Comparison of ENCODE assay signal across 26 cellular contexts in genomic region chr6:112984899-112985298, GRCh38.
"Had no signal": no experiment of that assay in that cellular context is flagged by ENCODE, and none has a peak within 500 bp of the region (broad histone marks: within the 10 kb centered on the region; RNA-seq: fewer than 3 reads in every experiment).

No MANE protein-coding gene starts in this region.

- H3K27me3 ChIP-seq: esophagus squamous epithelium, right atrium auricular region, suprapubic skin, transverse colon, vagina had no signal

- H3K4me2 ChIP-seq: smooth muscle cell had no signal

- H3K9me3 ChIP-seq: esophagus squamous epithelium, prostate gland, right atrium auricular region, suprapubic skin, transverse colon, vagina had no signal

- H3K4me3 Mint-ChIP-seq: effector memory CD8-positive, alpha-beta T cell; memory B cell; mesothelial cell of epicardium; naive thymus-derived CD4-positive, alpha-beta T cell; nephron progenitor cell; stimulated activated naive CD8-positive, alpha-beta T cell treated with anti-CD3 and anti-CD28 coated beads, Interleukin-15, amount 100 ng/mL, for 72 hours had no signal

- H3K4me1 ChIP-seq: esophagus squamous epithelium, prostate gland, suprapubic skin had no signal

- FAIRE-seq: frontal cortex, kidney had no signal

- H3K4me1 Mint-ChIP-seq: memory B cell; naive thymus-derived CD4-positive, alpha-beta T cell; stimulated activated naive CD8-positive, alpha-beta T cell treated with anti-CD3 and anti-CD28 coated beads, Interleukin-15, amount 100 ng/mL, for 72 hours had no signal

- H3K27me3 Mint-ChIP-seq: effector memory CD8-positive, alpha-beta T cell; memory B cell; naive thymus-derived CD4-positive, alpha-beta T cell; stimulated activated naive CD8-positive, alpha-beta T cell treated with anti-CD3 and anti-CD28 coated beads, Interleukin-15, amount 100 ng/mL, for 72 hours had no signal

- H3K27ac Mint-ChIP-seq: effector memory CD8-positive, alpha-beta T cell; memory B cell; mesothelial cell of epicardium; naive thymus-derived CD4-positive, alpha-beta T cell; nephron progenitor cell; stimulated activated naive CD8-positive, alpha-beta T cell treated with anti-CD3 and anti-CD28 coated beads, Interleukin-15, amount 100 ng/mL, for 72 hours had no signal

- ATAC-seq: effector memory CD8-positive, alpha-beta T cell; left lobe of liver; naive thymus-derived CD4-positive, alpha-beta T cell; sciatic nerve; stimulated activated naive CD8-positive, alpha-beta T cell treated with anti-CD3 and anti-CD28 coated beads, Interleukin-15, amount 100 ng/mL, for 72 hours had no signal

- H3K36me3 ChIP-seq: esophagus squamous epithelium, prostate gland, right atrium auricular region, suprapubic skin, transverse colon, vagina had no signal

- H3K27ac ChIP-seq: esophagus squamous epithelium, prostate gland, right atrium auricular region, suprapubic skin, transverse colon, vagina had no signal

- H3K36me3 Mint-ChIP-seq: memory B cell; mesothelial cell of epicardium; naive thymus-derived CD4-positive, alpha-beta T cell had no signal

- H3K4me3 ChIP-seq: esophagus squamous epithelium, lung, prostate gland, right atrium auricular region, smooth muscle cell, suprapubic skin, transverse colon, vagina had no signal

- DNase-seq: cortex of kidney; effector memory CD8-positive, alpha-beta T cell; erythroblast; esophagus squamous epithelium; hypothalamus; kidney; naive thymus-derived CD4-positive, alpha-beta T cell; nephron progenitor cell; stimulated activated CD4-positive, alpha-beta T cell treated with anti-CD3 and anti-CD28 coated beads, Interleukin-12 subunit alpha, Interleukin-12 subunit beta, amount 100 ng/mL, for 4 hours; stimulated activated CD4-positive, alpha-beta T cell treated with anti-CD3 and anti-CD28 coated beads, Interleukin-1b, Interleukin-23, amount 100 ng/mL, for 48 hours; stimulated activated CD4-positive, alpha-beta T cell treated with anti-CD3 and anti-CD28 coated beads, Interleukin-4, amount 100 ng/mL, for 1 hour; stimulated activated CD8-positive, alpha-beta memory T cell treated with anti-CD3 and anti-CD28 coated beads, Interleukin-4, amount 100 ng/mL, for 48 hours; stimulated activated naive CD4-positive, alpha-beta T cell; stimulated activated naive CD8-positive, alpha-beta T cell treated with anti-CD3 and anti-CD28 coated beads, Interleukin-15, amount 100 ng/mL, for 72 hours; transverse colon had no signal
